10 cellular contexts compared by ENCODE assay signal in the genomic region with DNA sequence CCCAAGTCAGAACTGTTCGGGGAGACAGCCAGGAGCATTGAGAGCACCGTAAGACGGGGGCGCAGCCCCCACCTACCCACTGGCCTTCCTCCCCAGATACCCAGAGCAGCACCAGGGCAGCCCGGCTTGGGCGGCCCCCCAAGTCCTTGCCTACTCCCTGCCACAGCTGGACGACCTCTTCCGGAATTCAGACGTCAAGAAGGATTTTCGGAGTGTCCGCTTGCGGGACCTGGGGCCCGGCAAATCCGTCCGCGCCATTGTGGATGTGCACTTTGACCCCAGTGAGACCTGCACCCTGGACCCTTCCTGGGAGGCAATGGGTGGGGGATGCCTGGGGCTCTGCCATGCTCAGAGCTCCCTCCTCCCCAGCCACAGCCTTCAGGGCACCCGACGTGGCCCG. TPM values are rescaled to one million over a fixed set of nuclear protein-coding genes. Genes with fewer than 3 reads are reported as not detected.
"Had no signal": no experiment of that assay in that cellular context is flagged by ENCODE, and none has a peak within 500 bp of the region (broad histone marks: within the 10 kb centered on the region; RNA-seq: fewer than 3 reads in every experiment).

No MANE protein-coding gene starts in this region.

- H3K4me2 ChIP-seq: KMS-11 had no signal

- H3K4me1 ChIP-seq: HAP-1 had no signal

- H3K27ac ChIP-seq: GM23248, KMS-11 had no signal

- H3K9me3 ChIP-seq: HAP-1 had no signal

- H3K9ac ChIP-seq: GM23248, KMS-11 had no signal

- H2AFZ ChIP-seq: GM23248 had no signal

- H3K4me3 ChIP-seq: GM23248, HAP-1 had no signal

- DNase-seq: GM23248, GOT3, H7, IMR-90, KBM-7 had no signal

- ATAC-seq: HCT116 had no signal

RNA-seq across cellular contexts. Expression of gene RNF223, which starts 26.7 kb away (rescaled TPM):
- total RNA-seq: GM23248, H4, H7, HT1080, IMR-90 had no signal
- polyA plus RNA-seq: GM23248, IMR-90 had no signal
